In the genomic region with DNA sequence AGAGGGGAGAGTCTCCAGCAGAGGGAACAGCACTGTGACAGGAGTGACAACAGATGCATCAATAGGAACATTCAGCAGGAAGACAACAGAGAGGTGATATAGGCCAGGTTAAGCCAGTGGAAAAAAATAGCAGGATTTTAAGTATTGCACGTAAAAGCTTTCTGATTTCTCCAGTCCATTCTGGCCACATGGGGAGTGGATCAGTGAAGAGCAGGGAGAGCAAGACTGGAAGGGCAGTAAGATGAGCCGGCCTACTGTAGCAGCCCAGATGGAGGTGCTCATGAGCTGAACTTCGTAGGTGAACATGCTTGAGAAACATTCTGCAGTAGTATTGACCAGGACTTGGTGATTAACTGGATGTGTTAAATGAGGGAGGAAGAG, we compare ENCODE assay signal across 2 cellular contexts.
TF ChIP-seq lines count a peak whose summit lies in the region.

No MANE protein-coding gene starts in this region.

TF ChIP-seq in HCT116, 20 proteins besides CTCF, POLR2A, EP300 and RAD21:
- TF ChIP-seq POLR2AphosphoS5 (IDR thresholded peaks at IDR 0.05; ENCODE audit: low read depth, low read length): no peak
- TF ChIP-seq FOSL1 (IDR thresholded peaks at IDR 0.05; ENCODE audit: low read depth): no peak
- no peak for TF ChIP-seq CEBPB (IDR thresholded peaks at IDR 0.05; ENCODE audit: low read depth)
- no peak for TF ChIP-seq EZH2 (IDR thresholded peaks at IDR 0.05)
- TF ChIP-seq ELF1 (IDR thresholded peaks at IDR 0.05; ENCODE audit: borderline replicate concordance, low read depth): no peak
- TF ChIP-seq SIN3A (IDR thresholded peaks at IDR 0.05; ENCODE audit: low read depth): no peak
- no peak for TF ChIP-seq EGR1 (IDR thresholded peaks at IDR 0.05; ENCODE audit: low read depth)
- TF ChIP-seq EZH2phosphoT487 (IDR thresholded peaks at IDR 0.05; ENCODE audit: borderline replicate concordance): no peak
- no peak for TF ChIP-seq YY1 (IDR thresholded peaks at IDR 0.05; ENCODE audit: extremely low read depth, insufficient replicate concordance, low read depth, low read length)
- TF ChIP-seq CBX3 (IDR thresholded peaks at IDR 0.05; ENCODE audit: low read depth): no peak
- TF ChIP-seq, protein P1, sequence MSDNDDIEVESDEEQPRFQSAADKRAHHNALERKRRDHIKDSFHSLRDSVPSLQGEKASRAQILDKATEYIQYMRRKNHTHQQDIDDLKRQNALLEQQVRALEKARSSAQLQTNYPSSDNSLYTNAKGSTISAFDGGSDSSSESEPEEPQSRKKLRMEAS (IDR thresholded peaks at IDR 0.05): no peak
- TF ChIP-seq, protein P2, sequence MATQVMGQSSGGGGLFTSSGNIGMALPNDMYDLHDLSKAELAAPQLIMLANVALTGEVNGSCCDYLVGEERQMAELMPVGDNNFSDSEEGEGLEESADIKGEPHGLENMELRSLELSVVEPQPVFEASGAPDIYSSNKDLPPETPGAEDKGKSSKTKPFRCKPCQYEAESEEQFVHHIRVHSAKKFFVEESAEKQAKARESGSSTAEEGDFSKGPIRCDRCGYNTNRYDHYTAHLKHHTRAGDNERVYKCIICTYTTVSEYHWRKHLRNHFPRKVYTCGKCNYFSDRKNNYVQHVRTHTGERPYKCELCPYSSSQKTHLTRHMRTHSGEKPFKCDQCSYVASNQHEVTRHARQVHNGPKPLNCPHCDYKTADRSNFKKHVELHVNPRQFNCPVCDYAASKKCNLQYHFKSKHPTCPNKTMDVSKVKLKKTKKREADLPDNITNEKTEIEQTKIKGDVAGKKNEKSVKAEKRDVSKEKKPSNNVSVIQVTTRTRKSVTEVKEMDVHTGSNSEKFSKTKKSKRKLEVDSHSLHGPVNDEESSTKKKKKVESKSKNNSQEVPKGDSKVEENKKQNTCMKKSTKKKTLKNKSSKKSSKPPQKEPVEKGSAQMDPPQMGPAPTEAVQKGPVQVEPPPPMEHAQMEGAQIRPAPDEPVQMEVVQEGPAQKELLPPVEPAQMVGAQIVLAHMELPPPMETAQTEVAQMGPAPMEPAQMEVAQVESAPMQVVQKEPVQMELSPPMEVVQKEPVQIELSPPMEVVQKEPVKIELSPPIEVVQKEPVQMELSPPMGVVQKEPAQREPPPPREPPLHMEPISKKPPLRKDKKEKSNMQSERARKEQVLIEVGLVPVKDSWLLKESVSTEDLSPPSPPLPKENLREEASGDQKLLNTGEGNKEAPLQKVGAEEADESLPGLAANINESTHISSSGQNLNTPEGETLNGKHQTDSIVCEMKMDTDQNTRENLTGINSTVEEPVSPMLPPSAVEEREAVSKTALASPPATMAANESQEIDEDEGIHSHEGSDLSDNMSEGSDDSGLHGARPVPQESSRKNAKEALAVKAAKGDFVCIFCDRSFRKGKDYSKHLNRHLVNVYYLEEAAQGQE (IDR thresholded peaks at IDR 0.05; ENCODE audit: low read depth): no peak
- TF ChIP-seq SP1 (IDR thresholded peaks at IDR 0.05; ENCODE audit: low read depth): no peak
- no peak for TF ChIP-seq SRF (IDR thresholded peaks at IDR 0.05; ENCODE audit: low read depth)
- no peak for TF ChIP-seq ZNF274 (IDR thresholded peaks at IDR 0.05; ENCODE audit: low read depth, low read length)
- no peak for TF ChIP-seq JUND (IDR thresholded peaks at IDR 0.05)
TF ChIP-seq in HCT116: peak in this region for 0.

TF ChIP-seq in GM12878, 131 proteins besides CTCF, POLR2A, EP300 and RAD21:
- TF ChIP-seq MTA3 (IDR thresholded peaks at IDR 0.05; ENCODE audit: borderline replicate concordance, low read length) (no peak), SMAD1 (IDR thresholded peaks at IDR 0.05; ENCODE audit: low read depth, partially characterized antibody) (no peak), EED (IDR thresholded peaks at IDR 0.05; ENCODE audit: low read depth) (no peak), CHD2 (IDR thresholded peaks at IDR 0.05; ENCODE audit: borderline replicate concordance, low read depth, low read length) (no peak), BRCA1 (IDR thresholded peaks at IDR 0.05; ENCODE audit: low read depth, low read length) (no peak), MEF2A (IDR thresholded peaks at IDR 0.05; ENCODE audit: insufficient read depth, low read depth, low read length) (no peak), ZBED1 (IDR thresholded peaks at IDR 0.05; ENCODE audit: borderline replicate concordance) (no peak), ZNF384 (IDR thresholded peaks at IDR 0.05; ENCODE audit: borderline replicate concordance, low read depth, low read length) (no peak), GATAD2B (conservative IDR thresholded peaks at IDR 0.05; ENCODE audit: low read depth) (no peak), HDAC6 (IDR thresholded peaks at IDR 0.05; ENCODE audit: unreplicated experiment) (no peak), ZNF217 (IDR thresholded peaks at IDR 0.05) (no peak), FOXM1 (IDR thresholded peaks at IDR 0.05; ENCODE audit: low read depth, low read length) (no peak), NR2C1 (IDR thresholded peaks at IDR 0.05) (no peak), WRNIP1 (IDR thresholded peaks at IDR 0.05; ENCODE audit: borderline replicate concordance, low read depth, low read length) (no peak), ZNF207 (IDR thresholded peaks at IDR 0.05; ENCODE audit: borderline replicate concordance) (no peak), KAT2A (conservative IDR thresholded peaks at IDR 0.05; ENCODE audit: control insufficient read depth, low read depth, low read length) (no peak)
- TF ChIP-seq, protein P3, sequence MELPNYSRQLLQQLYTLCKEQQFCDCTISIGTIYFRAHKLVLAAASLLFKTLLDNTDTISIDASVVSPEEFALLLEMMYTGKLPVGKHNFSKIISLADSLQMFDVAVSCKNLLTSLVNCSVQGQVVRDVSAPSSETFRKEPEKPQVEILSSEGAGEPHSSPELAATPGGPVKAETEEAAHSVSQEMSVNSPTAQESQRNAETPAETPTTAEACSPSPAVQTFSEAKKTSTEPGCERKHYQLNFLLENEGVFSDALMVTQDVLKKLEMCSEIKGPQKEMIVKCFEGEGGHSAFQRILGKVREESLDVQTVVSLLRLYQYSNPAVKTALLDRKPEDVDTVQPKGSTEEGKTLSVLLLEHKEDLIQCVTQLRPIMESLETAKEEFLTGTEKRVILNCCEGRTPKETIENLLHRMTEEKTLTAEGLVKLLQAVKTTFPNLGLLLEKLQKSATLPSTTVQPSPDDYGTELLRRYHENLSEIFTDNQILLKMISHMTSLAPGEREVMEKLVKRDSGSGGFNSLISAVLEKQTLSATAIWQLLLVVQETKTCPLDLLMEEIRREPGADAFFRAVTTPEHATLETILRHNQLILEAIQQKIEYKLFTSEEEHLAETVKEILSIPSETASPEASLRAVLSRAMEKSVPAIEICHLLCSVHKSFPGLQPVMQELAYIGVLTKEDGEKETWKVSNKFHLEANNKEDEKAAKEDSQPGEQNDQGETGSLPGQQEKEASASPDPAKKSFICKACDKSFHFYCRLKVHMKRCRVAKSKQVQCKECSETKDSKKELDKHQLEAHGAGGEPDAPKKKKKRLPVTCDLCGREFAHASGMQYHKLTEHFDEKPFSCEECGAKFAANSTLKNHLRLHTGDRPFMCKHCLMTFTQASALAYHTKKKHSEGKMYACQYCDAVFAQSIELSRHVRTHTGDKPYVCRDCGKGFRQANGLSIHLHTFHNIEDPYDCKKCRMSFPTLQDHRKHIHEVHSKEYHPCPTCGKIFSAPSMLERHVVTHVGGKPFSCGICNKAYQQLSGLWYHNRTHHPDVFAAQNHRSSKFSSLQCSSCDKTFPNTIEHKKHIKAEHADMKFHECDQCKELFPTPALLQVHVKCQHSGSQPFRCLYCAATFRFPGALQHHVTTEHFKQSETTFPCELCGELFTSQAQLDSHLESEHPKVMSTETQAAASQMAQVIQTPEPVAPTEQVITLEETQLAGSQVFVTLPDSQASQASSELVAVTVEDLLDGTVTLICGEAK (IDR thresholded peaks at IDR 0.05; ENCODE audit: borderline replicate concordance): no peak
- TF ChIP-seq, protein P4, sequence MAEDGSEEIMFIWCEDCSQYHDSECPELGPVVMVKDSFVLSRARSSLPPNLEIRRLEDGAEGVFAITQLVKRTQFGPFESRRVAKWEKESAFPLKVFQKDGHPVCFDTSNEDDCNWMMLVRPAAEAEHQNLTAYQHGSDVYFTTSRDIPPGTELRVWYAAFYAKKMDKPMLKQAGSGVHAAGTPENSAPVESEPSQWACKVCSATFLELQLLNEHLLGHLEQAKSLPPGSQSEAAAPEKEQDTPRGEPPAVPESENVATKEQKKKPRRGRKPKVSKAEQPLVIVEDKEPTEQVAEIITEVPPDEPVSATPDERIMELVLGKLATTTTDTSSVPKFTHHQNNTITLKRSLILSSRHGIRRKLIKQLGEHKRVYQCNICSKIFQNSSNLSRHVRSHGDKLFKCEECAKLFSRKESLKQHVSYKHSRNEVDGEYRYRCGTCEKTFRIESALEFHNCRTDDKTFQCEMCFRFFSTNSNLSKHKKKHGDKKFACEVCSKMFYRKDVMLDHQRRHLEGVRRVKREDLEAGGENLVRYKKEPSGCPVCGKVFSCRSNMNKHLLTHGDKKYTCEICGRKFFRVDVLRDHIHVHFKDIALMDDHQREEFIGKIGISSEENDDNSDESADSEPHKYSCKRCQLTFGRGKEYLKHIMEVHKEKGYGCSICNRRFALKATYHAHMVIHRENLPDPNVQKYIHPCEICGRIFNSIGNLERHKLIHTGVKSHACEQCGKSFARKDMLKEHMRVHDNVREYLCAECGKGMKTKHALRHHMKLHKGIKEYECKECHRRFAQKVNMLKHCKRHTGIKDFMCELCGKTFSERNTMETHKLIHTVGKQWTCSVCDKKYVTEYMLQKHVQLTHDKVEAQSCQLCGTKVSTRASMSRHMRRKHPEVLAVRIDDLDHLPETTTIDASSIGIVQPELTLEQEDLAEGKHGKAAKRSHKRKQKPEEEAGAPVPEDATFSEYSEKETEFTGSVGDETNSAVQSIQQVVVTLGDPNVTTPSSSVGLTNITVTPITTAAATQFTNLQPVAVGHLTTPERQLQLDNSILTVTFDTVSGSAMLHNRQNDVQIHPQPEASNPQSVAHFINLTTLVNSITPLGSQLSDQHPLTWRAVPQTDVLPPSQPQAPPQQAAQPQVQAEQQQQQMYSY (CRISPR knock-in tag; IDR thresholded peaks at IDR 0.05): no peak
- TF ChIP-seq, protein P5, sequence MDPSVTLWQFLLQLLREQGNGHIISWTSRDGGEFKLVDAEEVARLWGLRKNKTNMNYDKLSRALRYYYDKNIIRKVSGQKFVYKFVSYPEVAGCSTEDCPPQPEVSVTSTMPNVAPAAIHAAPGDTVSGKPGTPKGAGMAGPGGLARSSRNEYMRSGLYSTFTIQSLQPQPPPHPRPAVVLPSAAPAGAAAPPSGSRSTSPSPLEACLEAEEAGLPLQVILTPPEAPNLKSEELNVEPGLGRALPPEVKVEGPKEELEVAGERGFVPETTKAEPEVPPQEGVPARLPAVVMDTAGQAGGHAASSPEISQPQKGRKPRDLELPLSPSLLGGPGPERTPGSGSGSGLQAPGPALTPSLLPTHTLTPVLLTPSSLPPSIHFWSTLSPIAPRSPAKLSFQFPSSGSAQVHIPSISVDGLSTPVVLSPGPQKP (IDR thresholded peaks at IDR 0.05; ENCODE audit: low read depth, low read length): no peak
TF ChIP-seq in GM12878: peak in this region for 0.
